In genomic region chr11:66476173-66476840, GRCh38 we compare ENCODE assay signal across 19 cellular contexts. TPM values are rescaled to one million over a fixed set of nuclear protein-coding genes. Genes with fewer than 3 reads are reported as not detected.
DNase-seq lines count a peak whose midpoint lies in the region; ATAC-seq and TF ChIP-seq lines count a peak whose summit lies in the region.
"Had no signal": no experiment of that assay in that cellular context is flagged by ENCODE, and none has a peak within 500 bp of the region (broad histone marks: within the 10 kb centered on the region; RNA-seq: fewer than 3 reads in every experiment).

No MANE protein-coding gene starts in this region.

- no peak overlapping the region for H3K4me3 ChIP-seq in osteoblast (ENCODE audit: insufficient read depth, low read length)
- H3K4me3 ChIP-seq: lung, spleen, upper lobe of right lung had no signal

- H3K4me1 ChIP-seq in osteoblast (ENCODE audit: insufficient read depth, low read length): peaks cover 12% of the 10 kb centered on the region
- H3K4me1 ChIP-seq: foreskin keratinocyte had no signal

- DNase-seq in T-helper 1 cell: no peak
- DNase-seq in central memory CD8-positive, alpha-beta T cell (ENCODE audit: low spot score in 2 of 2): no peak
- DNase-seq in osteoblast (ENCODE audit: insufficient read length, low spot score, missing footprints): peak; percentile 56
- DNase-seq in NCI-H1694 treated with DMSO at 0.1 percent for 48 hours (lab: John Stamatoyannopoulos, UW): no peak
- DNase-seq in NCI-H2196 treated with DMSO at 0.1 percent for 48 hours (lab: John Stamatoyannopoulos, UW; ENCODE audit: unreplicated experiment): no peak
- DNase-seq: activated naive CD4-positive, alpha-beta T cell treated with anti-CD3 and anti-CD28 coated beads for 36 hours; AML-193; erythroblast; foreskin keratinocyte; KBM-7; NCI-H1694; spleen; stimulated activated CD4-positive, alpha-beta T cell treated with anti-CD3 and anti-CD28 coated beads, Interleukin-4, amount 100 ng/mL, for 4 hours; T-cell; upper lobe of right lung; WERI-Rb-1 had no signal

- ATAC-seq in central memory CD8-positive, alpha-beta T cell (replicated peaks; ENCODE audit: extremely low read depth, poor library complexity, severe bottlenecking): no peak
- ATAC-seq: foreskin keratinocyte, T-cell, upper lobe of right lung had no signal

- peaks cover 16% of the 10 kb centered on the region for H4K20me1 ChIP-seq in osteoblast (ENCODE audit: insufficient read depth, low read length)

- H3K36me3 Mint-ChIP-seq in T-helper 1 cell treated with Interleukin-12 subunit alpha and Interleukin-12 subunit beta and Interleukin-4 antibody, amounts not matched to agents 30 μg/mL and 1 μg/mL, for 36 hours (ENCODE audit: low read depth): peaks cover 5% of the 10 kb centered on the region
- H3K36me3 Mint-ChIP-seq in central memory CD8-positive, alpha-beta T cell (ENCODE audit: insufficient read depth): peaks cover 9% of the 10 kb centered on the region

- peaks cover 21% of the 10 kb centered on the region for H3K4me1 Mint-ChIP-seq in T-helper 1 cell treated with Interleukin-12 subunit alpha and Interleukin-12 subunit beta and Interleukin-4 antibody, amounts not matched to agents 30 μg/mL and 1 μg/mL, for 36 hours (ENCODE audit: low read depth)
- peaks cover 24% of the 10 kb centered on the region for H3K4me1 Mint-ChIP-seq in central memory CD8-positive, alpha-beta T cell

- no peak for TF ChIP-seq CTCF in osteoblast (IDR thresholded peaks at IDR 0.05; ENCODE audit: extremely low read depth, low read depth, low read length)

- H3K27ac ChIP-seq in osteoblast (ENCODE audit: low read depth, low read length): no peak overlapping the region
- H3K27ac ChIP-seq: foreskin keratinocyte, spleen, upper lobe of right lung, WERI-Rb-1 had no signal

- H3K27me3 ChIP-seq in osteoblast (ENCODE audit: insufficient read depth, low read length): no peaks in the 10 kb centered on the region
- H3K27me3 ChIP-seq: foreskin keratinocyte, spleen, upper lobe of right lung had no signal

- H3K79me2 ChIP-seq in osteoblast (ENCODE audit: insufficient read depth, low read length): peaks cover 16% of the 10 kb centered on the region

- no peak overlapping the region for H3K4me2 ChIP-seq in osteoblast (ENCODE audit: insufficient read depth, low read length)

- no peaks in the 10 kb centered on the region for H3K27me3 Mint-ChIP-seq in T-helper 1 cell treated with Interleukin-12 subunit alpha and Interleukin-12 subunit beta and Interleukin-4 antibody, amounts not matched to agents 30 μg/mL and 1 μg/mL, for 36 hours (ENCODE audit: low read depth)
- no peaks in the 10 kb centered on the region for H3K27me3 Mint-ChIP-seq in central memory CD8-positive, alpha-beta T cell
- H3K27me3 Mint-ChIP-seq: T-cell had no signal

- H3K4me3 Mint-ChIP-seq in T-helper 1 cell treated with Interleukin-12 subunit alpha and Interleukin-12 subunit beta and Interleukin-4 antibody, amounts not matched to agents 30 μg/mL and 1 μg/mL, for 36 hours: peak overlapping the region; percentile 25
- H3K4me3 Mint-ChIP-seq in central memory CD8-positive, alpha-beta T cell: no peak overlapping the region
- H3K4me3 Mint-ChIP-seq: activated naive CD4-positive, alpha-beta T cell treated with anti-CD3 and anti-CD28 coated beads for 36 hours; T-cell had no signal

- peaks cover 17% of the 10 kb centered on the region for H3K36me3 ChIP-seq in osteoblast (ENCODE audit: insufficient read depth, low read length)

- no peak overlapping the region for H3K27ac Mint-ChIP-seq in T-helper 1 cell treated with Interleukin-12 subunit alpha and Interleukin-12 subunit beta and Interleukin-4 antibody, amounts not matched to agents 30 μg/mL and 1 μg/mL, for 36 hours
- peak overlapping the region; percentile 37 for H3K27ac Mint-ChIP-seq in central memory CD8-positive, alpha-beta T cell (ENCODE audit: low read depth)
- H3K27ac Mint-ChIP-seq: activated naive CD4-positive, alpha-beta T cell treated with anti-CD3 and anti-CD28 coated beads for 36 hours had no signal

- no peaks in the 10 kb centered on the region for H3K9me3 Mint-ChIP-seq in T-helper 1 cell treated with Interleukin-12 subunit alpha and Interleukin-12 subunit beta and Interleukin-4 antibody, amounts not matched to agents 30 μg/mL and 1 μg/mL, for 36 hours
- H3K9me3 Mint-ChIP-seq in central memory CD8-positive, alpha-beta T cell: no peaks in the 10 kb centered on the region
- H3K9me3 Mint-ChIP-seq: activated naive CD4-positive, alpha-beta T cell treated with anti-CD3 and anti-CD28 coated beads for 36 hours; T-cell had no signal

- H3K9me3 ChIP-seq in osteoblast (ENCODE audit: low read depth, low read length): no peaks in the 10 kb centered on the region
- H3K9me3 ChIP-seq: spleen, upper lobe of right lung had no signal

- no peak overlapping the region for H2AFZ ChIP-seq in osteoblast (ENCODE audit: low read length)

RNA-seq across cellular contexts. Expression of gene DPP3, which starts 3.9 kb away (rescaled TPM):
- 35.8 and 36.5 TPM in 2 replicates for total RNA-seq in osteoblast

RNA-seq across cellular contexts. Expression of gene PELI3, which starts 9.6 kb away (rescaled TPM):
- 18.9 and 19.2 TPM in 2 replicates for total RNA-seq in osteoblast

RNA-seq across cellular contexts. Expression of gene BBS1, which starts 34.1 kb away (rescaled TPM):
- total RNA-seq in osteoblast: 39.2 and 43.8 TPM in 2 replicates

RNA-seq across cellular contexts. Expression of gene MRPL11, which starts 37.7 kb away (rescaled TPM):
- total RNA-seq in osteoblast: 31.5 and 33.3 TPM in 2 replicates

RNA-seq across cellular contexts. Expression of gene NPAS4, which starts 55.5 kb away (rescaled TPM):
- total RNA-seq in osteoblast: 0.36 TPM in 1 of 2 replicates, not detected in the other
- total RNA-seq: activated naive CD4-positive, alpha-beta T cell treated with anti-CD3 and anti-CD28 coated beads for 36 hours; foreskin keratinocyte; H4; T-cell; upper lobe of right lung had no signal
